Comparison of ENCODE assay signal across 19 cellular contexts in the genomic region with DNA sequence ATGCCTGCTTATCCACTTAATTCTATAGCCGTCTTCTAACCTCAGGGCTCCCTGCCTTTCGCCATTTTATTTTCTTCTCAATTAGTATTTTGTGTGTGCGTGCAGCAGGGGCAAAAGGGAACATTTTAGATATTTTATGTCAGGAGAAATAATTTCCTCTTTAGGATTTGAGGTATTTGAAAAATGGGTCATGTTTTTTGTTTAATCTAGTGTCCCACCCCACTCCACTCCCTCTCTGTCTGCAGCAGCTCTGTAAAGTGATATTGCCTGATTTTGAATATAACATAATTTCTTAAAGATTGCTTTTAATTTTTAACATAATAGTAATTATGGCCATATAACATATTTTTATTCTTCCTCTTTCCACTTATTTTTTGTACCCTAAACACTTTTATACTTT.
A peak's percentile ranks its signal among the peaks of the same experiment; 100 is the strongest.
DNase-seq lines count a peak whose midpoint lies in the region; FAIRE-seq and TF ChIP-seq lines count a peak whose summit lies in the region.
"Had no signal": no experiment of that assay in that cellular context is flagged by ENCODE, and none has a peak within 500 bp of the region (broad histone marks: within the 10 kb centered on the region; RNA-seq: fewer than 3 reads in every experiment).

No MANE protein-coding gene starts in this region.

- 49 to 53% methylated on average over 3 of the region's 3 CpGs for WGBS in GM23248 (ENCODE audit: low coverage in 1 of 2, low lambda C conversion rate in 2 of 2, missing lambda C conversion rate in 2 of 2), 2 experiments
- WGBS in mammary epithelial cell (ENCODE audit: low coverage, missing lambda C conversion rate): 66% methylated on average over 3 of the region's 3 CpGs

- H3K9ac ChIP-seq in GM23248: no peak overlapping the region
- no peak overlapping the region for H3K9ac ChIP-seq in mammary epithelial cell (ENCODE audit: insufficient read depth, low read length)

- CTCF ChIA-PET in mammary epithelial cell (lab: Charles Lee; ENCODE audit: low non-redundant PET): no interaction called here
- CTCF ChIA-PET in activated CD4-positive, alpha-beta memory T cell treated with anti-CD3 and anti-CD28 coated beads, Interleukin-2, amount 10 ng/mL, durations not matched to agents 7 days and 5 days (lab: Charles Lee): no interaction called here

- intact Hi-C loops in mammary epithelial cell (cut with micrococcal nuclease): no loop called here

- H3K9me3 Mint-ChIP-seq in activated CD4-positive, alpha-beta memory T cell treated with anti-CD3 and anti-CD28 coated beads, Interleukin-2, amount 10 ng/mL, durations not matched to agents 7 days and 5 days: no peaks in the 10 kb centered on the region

- H3K36me3 ChIP-seq in GM23248 (ENCODE audit: low read depth) (no peaks in the 10 kb centered on the region), mammary epithelial cell (ENCODE audit: insufficient read depth, low read length) (no peaks in the 10 kb centered on the region)
- H3K36me3 ChIP-seq: HAP-1 had no signal

- no peaks in the 10 kb centered on the region for H3K27me3 Mint-ChIP-seq in activated CD4-positive, alpha-beta memory T cell treated with anti-CD3 and anti-CD28 coated beads, Interleukin-2, amount 10 ng/mL, durations not matched to agents 7 days and 5 days

- H3K27ac Mint-ChIP-seq in activated CD4-positive, alpha-beta memory T cell treated with anti-CD3 and anti-CD28 coated beads, Interleukin-2, amount 10 ng/mL, durations not matched to agents 7 days and 5 days: no peak overlapping the region

- H4K20me1 ChIP-seq in GM23248 (ENCODE audit: insufficient read depth) (no peaks in the 10 kb centered on the region), mammary epithelial cell (ENCODE audit: insufficient read depth, low read length) (no peaks in the 10 kb centered on the region)

- H3K27me3 ChIP-seq in GM23248 (replicated peaks; ENCODE audit: insufficient read depth) (no peaks in the 10 kb centered on the region), mammary epithelial cell (ENCODE audit: insufficient read depth, low read length) (no peaks in the 10 kb centered on the region)

- H2AFZ ChIP-seq in GM23248 (no peak overlapping the region), mammary epithelial cell (ENCODE audit: low read depth, low read length) (no peak overlapping the region)

- no peaks in the 10 kb centered on the region for H3K4me1 Mint-ChIP-seq in activated CD4-positive, alpha-beta memory T cell treated with anti-CD3 and anti-CD28 coated beads, Interleukin-2, amount 10 ng/mL, durations not matched to agents 7 days and 5 days

- peak; percentile 13 for DNase-seq in GM23248
- peak; percentile 12 for DNase-seq in LHCN-M2 (ENCODE audit: low read depth)
- no peak for DNase-seq in mammary epithelial cell
- peak; percentile 23 for DNase-seq in iris pigment epithelial cell (ENCODE audit: low read depth)
- no peak for DNase-seq in amniotic stem cell (lab: John Stamatoyannopoulos, UW)
- no peak for DNase-seq in AG08395 (ENCODE audit: low spot score)
- no peak for DNase-seq in H54 (ENCODE audit: insufficient read length, low spot score)
- no peak for DNase-seq in activated CD4-positive, alpha-beta memory T cell treated with anti-CD3 and anti-CD28 coated beads, Interleukin-2, amount 10 ng/mL, durations not matched to agents 7 days and 5 days
- DNase-seq: ACHN, COR-L47, DMS53, Karpas-422, NCI-H1105 treated with DMSO at 0.1 percent for 48 hours, NCI-H187, NCI-H446 treated with DMSO at 0.1 percent for 48 hours, NCI-H748 treated with DMSO at 0.1 percent for 48 hours, T-helper 1 cell had no signal

- no peaks in the 10 kb centered on the region for H3K79me2 ChIP-seq in GM23248 (ENCODE audit: insufficient read depth)
- H3K79me2 ChIP-seq in mammary epithelial cell (ENCODE audit: insufficient read depth, low read length): no peaks in the 10 kb centered on the region

- no peak for FAIRE-seq in H54 (lab: Jason Lieb, UNC)

- H3F3A ChIP-seq in GM23248 (ENCODE audit: insufficient read depth): peaks cover 12% of the 10 kb centered on the region

- no peak overlapping the region for H3K4me2 ChIP-seq in GM23248 (ENCODE audit: unreplicated experiment)
- H3K4me2 ChIP-seq in mammary epithelial cell (ENCODE audit: insufficient read depth, low read depth, low read length): peak overlapping the region; percentile 26

- no peaks in the 10 kb centered on the region for H3K9me3 ChIP-seq in GM23248 (ENCODE audit: low read depth)
- H3K9me3 ChIP-seq in mammary epithelial cell (replicated peaks; ENCODE audit: insufficient read depth, low read length): no peaks in the 10 kb centered on the region
- H3K9me3 ChIP-seq: HAP-1 had no signal

- dilution Hi-C loops in mammary epithelial cell (cut with HindIII; ENCODE audit: low sequenced_read_pairs): no loop called here

- POLR2A ChIA-PET in activated CD4-positive, alpha-beta memory T cell treated with anti-CD3 and anti-CD28 coated beads, Interleukin-2, amount 10 ng/mL, durations not matched to agents 7 days and 5 days (lab: Charles Lee): no interaction called here

- no TSS peak for BruUV-seq in mammary epithelial cell (replicated peaks; lab: Mats Ljungman, UMichigan)

- no peaks in the 10 kb centered on the region for H3K9me2 ChIP-seq in GM23248 (ENCODE audit: insufficient read depth)

- TF ChIP-seq POLR2A in H54 (IDR thresholded peaks at IDR 0.05; ENCODE audit: low read depth, low read length): no peak

- H3K4me1 ChIP-seq in GM23248 (ENCODE audit: insufficient read depth) (peaks cover 15% of the 10 kb centered on the region), mammary epithelial cell (ENCODE audit: insufficient read depth, low read length) (peaks cover 19% of the 10 kb centered on the region)
- H3K4me1 ChIP-seq: HAP-1 had no signal

- H3K27ac ChIP-seq in GM23248 (no peak overlapping the region), mammary epithelial cell (ENCODE audit: insufficient read depth, low read depth, low read length) (no peak overlapping the region)
- H3K27ac ChIP-seq: SK-N-MC had no signal

- H3K36me3 Mint-ChIP-seq in activated CD4-positive, alpha-beta memory T cell treated with anti-CD3 and anti-CD28 coated beads, Interleukin-2, amount 10 ng/mL, durations not matched to agents 7 days and 5 days (ENCODE audit: low read depth): no peaks in the 10 kb centered on the region

- no peak for TF ChIP-seq CTCF in mammary epithelial cell (conservative IDR thresholded peaks at IDR 0.05 in 1 of 2, IDR thresholded peaks at IDR 0.05 in 1 of 2; ENCODE audit: extremely low read depth in 1 of 2, insufficient read depth in 1 of 2, low read depth in 1 of 2, low read length in 2 of 2)

- H3K4me3 ChIP-seq in GM23248 (no peak overlapping the region), mammary epithelial cell (replicated peaks in 1 of 3; ENCODE audit: insufficient read depth in 1 of 3, low read depth in 2 of 3, low read length in 3 of 3) (no peak overlapping the region)
- H3K4me3 ChIP-seq: HAP-1, SK-N-MC had no signal

- H3K4me3 Mint-ChIP-seq in activated CD4-positive, alpha-beta memory T cell treated with anti-CD3 and anti-CD28 coated beads, Interleukin-2, amount 10 ng/mL, durations not matched to agents 7 days and 5 days: no peak overlapping the region

- in situ Hi-C loops in GM23248 (cut with MboI): no loop called here
- in situ Hi-C loops in mammary epithelial cell (cut with MboI; ENCODE audit: low sequenced_read_pairs in 2 of 2): no loop called here

Comparison
In these comparisons a context has a peak if more than half of its experiments do, and no peak if none do; other contexts are left out.
1. DNase-seq: peak in GM23248 (single experiment), LHCN-M2 (single experiment) and iris pigment epithelial cell (single experiment); none in mammary epithelial cell (single experiment), amniotic stem cell (single experiment), AG08395 (single experiment), H54 (single experiment) and activated CD4-positive, alpha-beta memory T cell treated with anti-CD3 and anti-CD28 coated beads, Interleukin-2, amount 10 ng/mL, durations not matched to agents 7 days and 5 days (single experiment).